ENCODE assay signal across 29 cellular contexts in the genomic region with DNA sequence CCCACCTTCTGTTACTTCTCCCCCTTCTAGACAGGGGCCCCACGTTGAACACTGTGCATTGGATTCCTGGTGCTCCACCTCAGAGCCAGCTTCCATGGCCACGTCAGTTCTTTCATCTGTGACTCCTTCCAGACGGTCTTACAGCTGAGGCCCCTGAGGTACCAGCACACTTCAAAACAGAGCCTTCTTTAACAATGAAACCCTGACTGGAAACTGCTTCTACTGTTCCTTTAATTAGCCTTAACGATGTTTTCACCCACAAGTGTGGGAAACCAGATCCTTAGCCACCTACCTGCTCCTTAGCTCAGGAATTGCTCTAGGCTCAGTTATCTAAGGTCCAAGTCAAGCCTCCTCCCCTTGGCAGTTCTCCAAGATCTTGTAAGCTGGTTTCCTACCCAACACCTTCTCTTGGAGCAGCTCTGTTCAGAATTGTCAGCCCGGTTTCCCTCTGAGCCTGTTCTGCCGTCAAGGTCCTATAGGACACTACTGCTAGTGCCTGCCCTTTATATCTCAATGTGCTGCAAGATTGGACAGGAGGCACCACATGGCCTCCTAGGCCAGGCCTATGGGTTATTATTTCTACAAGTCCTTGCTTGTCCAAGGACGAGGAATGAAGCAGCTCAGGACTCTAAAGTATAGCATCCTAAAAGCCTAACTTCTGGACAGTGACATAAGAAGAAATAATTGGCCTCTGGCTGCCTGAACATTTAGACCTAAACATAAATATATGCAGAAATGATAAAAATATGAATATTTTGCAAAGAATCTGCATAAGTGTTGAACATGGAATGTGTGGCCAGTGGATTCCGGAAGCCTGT.
DNase-seq lines count a peak whose midpoint lies in the region; ATAC-seq, FAIRE-seq and TF ChIP-seq lines count a peak whose summit lies in the region.
"Had no signal": no experiment of that assay in that cellular context is flagged by ENCODE, and none has a peak within 500 bp of the region (broad histone marks: within the 10 kb centered on the region; RNA-seq: fewer than 3 reads in every experiment).

No MANE protein-coding gene starts in this region.

- H3K4me2 ChIP-seq in IMR-90 (ENCODE audit: low read depth, low read length) (peak overlapping the region; percentile 51), astrocyte (ENCODE audit: low read length) (no peak overlapping the region)
- H3K4me2 ChIP-seq: SK-N-SH had no signal

- CTCF ChIA-PET in IMR-90 (lab: Yijun Ruan, JAX), result interaction anchor here (1.1 kb wide), 1 partner anchor 27 kb away, joined by 3 read pairs; no protein-coding TSS in a partner anchor
- CTCF ChIA-PET in GM10248 (lab: Yijun Ruan, JAX), result interaction anchor here (1.4 kb wide), 1 partner anchor 10 kb away, joined by 4 read pairs; no protein-coding TSS in a partner anchor

- peaks cover 4% of the 10 kb centered on the region for H3K9me3 Mint-ChIP-seq in astrocyte (ENCODE audit: unreplicated experiment)
- H3K9me3 Mint-ChIP-seq in nephron, result no peaks in the 10 kb centered on the region
- H3K9me3 Mint-ChIP-seq: central memory CD8-positive, alpha-beta T cell had no signal

- H4K8ac ChIP-seq in IMR-90 (ENCODE audit: low read depth in 2 of 2, low read length in 2 of 2), result peak overlapping the region; percentile 94 to 99

- H3K79me1 ChIP-seq in IMR-90 (ENCODE audit: low read depth in 1 of 2, low read length in 2 of 2), result peaks cover 10 to 34% of the 10 kb centered on the region in 2 experiments

- peak overlapping the region; percentile 85 for H3K27ac ChIP-seq in IMR-90 (ENCODE audit: insufficient read depth, low read length)
- H3K27ac ChIP-seq in astrocyte (ENCODE audit: low read depth, low read length), result no peak overlapping the region
- H3K27ac ChIP-seq: C4-2B, parathyroid adenoma, right lobe of liver, RWPE1, thoracic aorta had no signal

- H3K27ac Mint-ChIP-seq in astrocyte (ENCODE audit: unreplicated experiment) (no peak overlapping the region), nephron (peak overlapping the region; percentile 12 to 72 (median 55))
- H3K27ac Mint-ChIP-seq: naive B cell had no signal

- peak; percentile 83 for ATAC-seq in IMR-90 (ENCODE audit: low read depth)
- ATAC-seq in GM19452 (IDR thresholded peaks at IDR 0.05; ENCODE audit: unreplicated experiment), result no peak
- ATAC-seq: right lobe of liver; stimulated activated naive CD8-positive, alpha-beta T cell treated with anti-CD3 and anti-CD28 coated beads, Interleukin-15, Interleukin-2, amounts not matched to agents 100 U/mL and 50 U/mL, for 24 hours had no signal

- H4K5ac ChIP-seq in IMR-90 (ENCODE audit: low read depth, low read length), result peak overlapping the region; percentile 94

- H3K9ac ChIP-seq in IMR-90 (ENCODE audit: low read depth, low read length), result peak overlapping the region; percentile 55
- no peak overlapping the region for H3K9ac ChIP-seq in astrocyte (ENCODE audit: low read length)
- H3K9ac ChIP-seq: parathyroid adenoma, SK-N-SH had no signal

- peak overlapping the region; percentile 95 for H3K56ac ChIP-seq in IMR-90 (ENCODE audit: extremely low read depth, insufficient read depth, low read length)

- peaks cover 7% of the 10 kb centered on the region; the same call in 1 of the 2 replicates for H3K9me1 ChIP-seq in IMR-90 (ENCODE audit: insufficient read depth, low read length)

- peak overlapping the region; percentile 98 for H3K14ac ChIP-seq in IMR-90 (replicated peaks; ENCODE audit: low read depth, low read length)

- no peak for TF ChIP-seq CTCF in IMR-90 (conservative IDR thresholded peaks at IDR 0.05; ENCODE audit: low read depth, low read length)
- TF ChIP-seq CTCF in astrocyte (IDR thresholded peaks at IDR 0.05; ENCODE audit: insufficient read depth, low read depth, low read length), result no peak
- no peak for TF ChIP-seq CTCF in nephron (IDR thresholded peaks at IDR 0.05; ENCODE audit: unreplicated experiment in 3 of 3)
- no peak for TF ChIP-seq CTCF in lower leg skin (IDR thresholded peaks at IDR 0.05)
- no peak for TF ChIP-seq CTCF in GM10248 (IDR thresholded peaks at IDR 0.05; ENCODE audit: control extremely low read depth, extremely low read depth, low read depth, missing control alignments)

- peak overlapping the region; percentile 92 for H2BK15ac ChIP-seq in IMR-90 (ENCODE audit: low read depth, low read length)

- TF ChIP-seq POLR2A in IMR-90 (IDR thresholded peaks at IDR 0.05; ENCODE audit: low read depth, low read length) (peak; percentile 71), lower leg skin (IDR thresholded peaks at IDR 0.05) (no peak)

- H3K9me3 ChIP-seq in IMR-90 (ENCODE audit: control insufficient read depth, insufficient read depth, low read length) (no peaks in the 10 kb centered on the region; the same call in 1 of the 2 replicates), astrocyte (ENCODE audit: insufficient read depth, low read depth, low read length) (no peaks in the 10 kb centered on the region)
- H3K9me3 ChIP-seq: MG63, right lobe of liver, SK-N-SH, thoracic aorta had no signal

- H3K4me3 ChIP-seq in IMR-90 (ENCODE audit: insufficient read depth, low read depth, low read length) (peak overlapping the region; percentile 1; the same call in 1 of the 2 replicates), astrocyte (ENCODE audit: insufficient read depth, low read depth, low read length) (no peak overlapping the region), lower leg skin (ENCODE audit: low read depth, poor library complexity, severe bottlenecking) (no peak overlapping the region)
- H3K4me3 ChIP-seq: MG63, right lobe of liver, thoracic aorta had no signal

- H2AFZ ChIP-seq in IMR-90 (replicated peaks; ENCODE audit: low read length, poor library complexity) (peak overlapping the region; percentile 24), astrocyte (ENCODE audit: low read depth, low read length) (no peak overlapping the region)
- H2AFZ ChIP-seq: parathyroid adenoma had no signal

- POLR2A ChIA-PET in IMR-90 (lab: Charles Lee; ENCODE audit: unreplicated experiment), result interaction anchor here (0.7 to 1.5 kb wide), 2 partner anchors 21 to 24 kb away, joined by 3 to 7 read pairs; no protein-coding TSS in a partner anchor
- POLR2A ChIA-PET in GM10248 (lab: Yijun Ruan, JAX), result no interaction called here

- BruUV-seq in IMR-90 (replicated peaks; lab: Mats Ljungman, UMichigan), result TSS peak; percentile 90

- peak overlapping the region; percentile 98 for H2BK120ac ChIP-seq in IMR-90 (ENCODE audit: low read depth, low read length)

- 60% methylated on average over 4 of the region's 8 CpGs; no CpG with 5 or more reads in 1 of the 2 experiments for WGBS in IMR-90 (ENCODE audit: extremely low coverage in 2 of 2, insufficient read length in 1 of 2), 2 experiments
- 68 to 71% methylated on average over 8 of the region's 8 CpGs for whole genome bisulfite sequencing in lower leg skin, 2 donors

- H3K36me3 ChIP-seq in IMR-90 (ENCODE audit: control insufficient read depth, insufficient read depth, low read length) (no peaks in the 10 kb centered on the region), astrocyte (ENCODE audit: insufficient read depth, low read length) (no peaks in the 10 kb centered on the region)
- H3K36me3 ChIP-seq: MG63, right lobe of liver, thoracic aorta had no signal

- DNase-seq in COR-L47 (lab: John Stamatoyannopoulos, UW) (peak; percentile 18), IMR-90 (no peak), astrocyte (ENCODE audit: low read depth) (no peak), HPDE6-E6E7 (ENCODE audit: extremely low spot score) (no peak), lower leg skin (ENCODE audit: low spot score in 2 of 2) (no peak), GM10248 (ENCODE audit: extremely low spot score) (no peak)
- DNase-seq: activated CD4-positive, alpha-beta T cell treated with anti-CD3 and anti-CD28 coated beads, Interleukin-2, amount 50 U/mL, for 48 hours; activated CD8-positive, alpha-beta memory T cell treated with anti-CD3 and anti-CD28 coated beads, Interleukin-2, amount 50 U/mL, for 4 hours; activated naive CD4-positive, alpha-beta T cell treated with anti-CD3 and anti-CD28 coated beads, Interleukin-2, amount 50 U/mL, for 16 hours; amygdala; dorsolateral prefrontal cortex; head of caudate nucleus; KBM-7; mesendoderm; MG63; naive B cell; NCI-H2081 treated with DMSO at 0.1 percent for 48 hours; NCI-H510A; right lobe of liver; SK-N-SH; stimulated activated naive CD8-positive, alpha-beta T cell treated with anti-CD3 and anti-CD28 coated beads, Interleukin-15, Interleukin-2, amounts not matched to agents 100 U/mL and 50 U/mL, for 24 hours had no signal

- no peaks in the 10 kb centered on the region for H3K36me3 Mint-ChIP-seq in astrocyte (ENCODE audit: low read depth, unreplicated experiment)
- H3K36me3 Mint-ChIP-seq in nephron (ENCODE audit: low read depth), result no peaks in the 10 kb centered on the region
- H3K36me3 Mint-ChIP-seq: naive B cell had no signal

- peak overlapping the region; percentile 99 for H3K23ac ChIP-seq in IMR-90 (ENCODE audit: low read depth, low read length)

- H3K4me1 Mint-ChIP-seq in astrocyte (ENCODE audit: low read depth, unreplicated experiment) (peaks cover 8% of the 10 kb centered on the region), nephron (peaks cover 25% of the 10 kb centered on the region)
- H3K4me1 Mint-ChIP-seq: naive B cell had no signal

- peaks cover 16% of the 10 kb centered on the region for H3K4me1 ChIP-seq in IMR-90 (ENCODE audit: control insufficient read depth, insufficient read depth, low read length)
- H3K4me1 ChIP-seq in astrocyte (ENCODE audit: insufficient read depth, low read length), result peaks cover 4% of the 10 kb centered on the region
- H3K4me1 ChIP-seq: parathyroid adenoma, right lobe of liver had no signal

- peak overlapping the region; percentile 99 for H3K4ac ChIP-seq in IMR-90 (ENCODE audit: low read depth, low read length)

- peak overlapping the region; percentile 96 for H2AK9ac ChIP-seq in IMR-90 (replicated peaks; ENCODE audit: low read depth, low read length, poor library complexity)

- H3K27me3 ChIP-seq in IMR-90 (ENCODE audit: control insufficient read depth, insufficient read depth, low read length) (no peaks in the 10 kb centered on the region), astrocyte (ENCODE audit: insufficient read depth, low read length) (no peaks in the 10 kb centered on the region)
- H3K27me3 ChIP-seq: dorsolateral prefrontal cortex, MG63, right lobe of liver had no signal

- H3K4me3 Mint-ChIP-seq in astrocyte (ENCODE audit: unreplicated experiment) (no peak overlapping the region), nephron (peak overlapping the region in 1 of 3 experiments; percentile 4)
- H3K4me3 Mint-ChIP-seq: central memory CD8-positive, alpha-beta T cell; naive B cell had no signal

- FAIRE-seq in astrocyte (lab: Jason Lieb, UNC), result peak; percentile 59
- FAIRE-seq: D721Med had no signal

- H2BK20ac ChIP-seq in IMR-90 (ENCODE audit: low read depth, low read length), result peak overlapping the region; percentile 99

- H2AK5ac ChIP-seq in IMR-90 (ENCODE audit: low read depth, low read length), result peak overlapping the region; percentile 99

- dilution Hi-C loops in IMR-90 (cut with HindIII; ENCODE audit: low sequenced_read_pairs, unreplicated experiment), result no loop called here

- H3K27me3 Mint-ChIP-seq in astrocyte (ENCODE audit: low read depth, unreplicated experiment), result no peaks in the 10 kb centered on the region
- H3K27me3 Mint-ChIP-seq in nephron (ENCODE audit: low read depth), result peaks cover 4% of the 10 kb centered on the region
- H3K27me3 Mint-ChIP-seq: central memory CD8-positive, alpha-beta T cell had no signal

- in situ Hi-C loops in IMR-90 (cut with MboI; ENCODE audit: low sequenced_read_pairs), result loop anchor here (10.0 kb wide), 1 partner anchor 269 kb away; no protein-coding TSS in a partner anchor

- peak overlapping the region; percentile 94 for H2BK5ac ChIP-seq in IMR-90 (ENCODE audit: low read depth, low read length, poor library complexity, severe bottlenecking)

- peak overlapping the region; percentile 88 for H3K18ac ChIP-seq in IMR-90 (ENCODE audit: low read depth, low read length)

- H4K20me1 ChIP-seq in IMR-90 (ENCODE audit: insufficient read depth, low read length) (no peaks in the 10 kb centered on the region), astrocyte (ENCODE audit: insufficient read depth, low read length) (no peaks in the 10 kb centered on the region)

- intact Hi-C loops in IMR-90 (cut with micrococcal nuclease), result loop anchor here (2.0 kb wide), 1 partner anchor 23 kb away; no protein-coding TSS in a partner anchor
- intact Hi-C loops in lower leg skin (cut with DNase I; ENCODE audit: low total_unique reads), result no loop called here

- H3K79me2 ChIP-seq in astrocyte (ENCODE audit: insufficient read depth, low read length), result no peaks in the 10 kb centered on the region
- H3K79me2 ChIP-seq: parathyroid adenoma had no signal

- H4K91ac ChIP-seq in IMR-90 (ENCODE audit: insufficient read depth, low read depth, low read length), result peak overlapping the region; percentile 98

- TF ChIP-seq RAD21 in IMR-90 (IDR thresholded peaks at IDR 0.05; ENCODE audit: low read length), result no peak
